28 cellular contexts compared by ENCODE assay signal in the genomic region with DNA sequence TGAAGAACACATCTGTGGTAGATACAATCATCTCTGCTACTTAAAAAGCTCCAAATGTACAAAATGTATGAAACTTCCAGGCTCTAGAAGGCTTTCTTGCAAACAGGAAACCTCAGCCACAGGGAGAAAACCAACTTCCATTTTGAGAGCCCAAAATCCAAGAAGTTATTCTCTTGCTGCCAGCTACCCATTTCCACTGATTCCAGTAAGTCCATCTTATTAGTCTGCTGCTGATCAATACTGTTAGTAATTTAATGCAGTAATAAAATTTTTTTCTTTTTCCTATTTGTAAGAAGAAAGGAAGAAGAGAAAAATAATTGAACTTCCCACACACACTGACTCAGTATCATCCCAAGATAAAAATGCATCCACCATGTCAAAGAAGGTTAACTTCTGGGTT.
"Had no signal": no experiment of that assay in that cellular context is flagged by ENCODE, and none has a peak within 500 bp of the region (broad histone marks: within the 10 kb centered on the region; RNA-seq: fewer than 3 reads in every experiment).

No MANE protein-coding gene starts in this region.

- H3K4me3 ChIP-seq: neural progenitor cell, ovary, psoas muscle, skin epidermis, smooth muscle cell, spleen, suprapubic skin, testis, tibial artery, transverse colon, upper lobe of right lung, uterus had no signal

- H3K27ac ChIP-seq: neural progenitor cell, ovary, parathyroid adenoma, psoas muscle, skin epidermis, spleen, suprapubic skin, testis, tibial artery, transverse colon, upper lobe of right lung, uterus had no signal

- H3K9me3 ChIP-seq: ovary, psoas muscle, suprapubic skin, testis, tibial artery, upper lobe of right lung, uterus had no signal

- H3K4me1 ChIP-seq: neural progenitor cell, parathyroid adenoma, psoas muscle, spleen, suprapubic skin, testis, tibial artery, transverse colon, upper lobe of right lung, uterus had no signal

- H2AFZ ChIP-seq: neural progenitor cell, parathyroid adenoma had no signal

- H3K79me2 ChIP-seq: parathyroid adenoma had no signal

- DNase-seq: natural killer cell; occipital lobe; ovary; posterior cingulate gyrus; psoas muscle; right cardiac atrium; spleen; stimulated activated CD4-positive, alpha-beta T cell treated with anti-CD3 and anti-CD28 coated beads, Interleukin-12 subunit alpha, Interleukin-12 subunit beta, amount 100 ng/mL, for 4 hours; stimulated activated CD4-positive, alpha-beta T cell treated with anti-CD3 and anti-CD28 coated beads, Interleukin-1b, Interleukin-23, amount 100 ng/mL, for 48 hours; stimulated activated CD4-positive, alpha-beta T cell treated with anti-CD3 and anti-CD28 coated beads, Interleukin-4, amount 100 ng/mL, for 1 hour; stimulated activated CD4-positive, alpha-beta T cell treated with anti-CD3 and anti-CD28 coated beads, Interleukin-4, amount 100 ng/mL, for 4 hours; stimulated activated CD8-positive, alpha-beta memory T cell treated with anti-CD3 and anti-CD28 coated beads, Interleukin-4, amount 100 ng/mL, for 48 hours; stimulated activated naive CD4-positive, alpha-beta T cell; stimulated activated naive CD8-positive, alpha-beta T cell treated with anti-CD3 and anti-CD28 coated beads, Interleukin-15, amount 100 ng/mL, for 72 hours; stimulated activated naive CD8-positive, alpha-beta T cell treated with anti-CD3 and anti-CD28 coated beads, Interleukin-15, Interleukin-2, amounts not matched to agents 100 U/mL and 50 U/mL, for 24 hours; substantia nigra; testis; tibial artery; transverse colon; upper lobe of right lung; uterus had no signal

- H3K27me3 ChIP-seq: neural progenitor cell, ovary, spleen, suprapubic skin, testis, tibial artery, transverse colon, upper lobe of right lung, uterus had no signal

- H3K4me2 ChIP-seq: neural progenitor cell, smooth muscle cell had no signal

- ATAC-seq: natural killer cell; psoas muscle; right cardiac atrium; sciatic nerve; stimulated activated memory B cell treated with anti-CD40 and anti-IgM and Interleukin-4, amounts not matched to agents 10 μg/mL and 1 μg/mL and 100 μg/mL, for 72 hours; stimulated activated naive CD8-positive, alpha-beta T cell treated with anti-CD3 and anti-CD28 coated beads, Interleukin-15, amount 100 ng/mL, for 72 hours; stimulated activated naive CD8-positive, alpha-beta T cell treated with anti-CD3 and anti-CD28 coated beads, Interleukin-15, Interleukin-2, amounts not matched to agents 100 U/mL and 50 U/mL, for 24 hours; upper lobe of right lung had no signal

- H3K9ac ChIP-seq: neural progenitor cell, parathyroid adenoma had no signal

- H3K36me3 ChIP-seq: neural progenitor cell, ovary, suprapubic skin, tibial artery, transverse colon, upper lobe of right lung, uterus had no signal
